Comparison of ENCODE assay signal across 1 cellular context in the genomic region with DNA sequence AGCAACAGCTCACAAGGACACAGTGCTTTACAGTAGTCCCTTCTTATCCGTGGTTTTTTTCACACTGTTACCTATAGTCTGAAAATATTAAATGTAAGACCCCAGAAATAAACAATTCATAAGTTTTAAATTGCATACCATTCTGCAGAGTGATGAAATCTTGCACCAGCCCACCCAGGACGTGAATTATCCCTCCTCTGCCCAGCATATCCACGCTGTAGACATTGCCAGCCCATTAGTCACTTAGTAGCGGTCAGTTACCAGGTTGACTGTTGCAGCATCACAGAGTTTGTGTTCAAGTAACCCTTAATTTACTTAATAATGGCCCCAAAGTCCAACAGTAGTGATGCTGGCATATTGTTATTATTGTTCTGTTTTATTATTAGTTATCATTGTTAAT.
TF ChIP-seq lines count a peak whose summit lies in the region.

No MANE protein-coding gene starts in this region.

TF ChIP-seq in SK-N-SH treated with all-trans-retinoic acid at 6 μM for 48 hours, 23 proteins besides CTCF, POLR2A, EP300 and RAD21 (continued from another document):
- TF ChIP-seq, protein P1, sequence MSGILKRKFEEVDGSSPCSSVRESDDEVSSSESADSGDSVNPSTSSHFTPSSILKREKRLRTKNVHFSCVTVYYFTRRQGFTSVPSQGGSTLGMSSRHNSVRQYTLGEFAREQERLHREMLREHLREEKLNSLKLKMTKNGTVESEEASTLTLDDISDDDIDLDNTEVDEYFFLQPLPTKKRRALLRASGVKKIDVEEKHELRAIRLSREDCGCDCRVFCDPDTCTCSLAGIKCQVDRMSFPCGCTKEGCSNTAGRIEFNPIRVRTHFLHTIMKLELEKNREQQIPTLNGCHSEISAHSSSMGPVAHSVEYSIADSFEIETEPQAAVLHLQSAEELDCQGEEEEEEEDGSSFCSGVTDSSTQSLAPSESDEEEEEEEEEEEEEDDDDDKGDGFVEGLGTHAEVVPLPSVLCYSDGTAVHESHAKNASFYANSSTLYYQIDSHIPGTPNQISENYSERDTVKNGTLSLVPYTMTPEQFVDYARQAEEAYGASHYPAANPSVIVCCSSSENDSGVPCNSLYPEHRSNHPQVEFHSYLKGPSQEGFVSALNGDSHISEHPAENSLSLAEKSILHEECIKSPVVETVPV (CRISPR knock-in tag; IDR thresholded peaks at IDR 0.05), result no peak
